ENCODE assay signal across 10 cellular contexts in genomic region chr2:100178085-100178788, GRCh38. TPM values are rescaled to one million over a fixed set of nuclear protein-coding genes. Genes with fewer than 3 reads are reported as not detected.
DNase-seq lines count a peak whose midpoint lies in the region; ATAC-seq and TF ChIP-seq lines count a peak whose summit lies in the region.
"Had no signal": no experiment of that assay in that cellular context is flagged by ENCODE, and none has a peak within 500 bp of the region (broad histone marks: within the 10 kb centered on the region; RNA-seq: fewer than 3 reads in every experiment).

No MANE protein-coding gene starts in this region.

- peak; percentile 40 to 57 for DNase-seq in Caco-2
- peak; percentile 68 for DNase-seq in H7
- DNase-seq in Peyer's patch, result peak in 2 of 3 donors; percentile 61 to 73
- DNase-seq in dermis blood vessel endothelial cell, result peak; percentile 88
- no peak for DNase-seq in osteocyte (ENCODE audit: extremely low spot score, unreplicated experiment)
- no peak for DNase-seq in medulla oblongata (ENCODE audit: extremely low spot score)

- H3K36me3 ChIP-seq in Caco-2 (ENCODE audit: control insufficient read depth, insufficient read depth, low read length) (no peaks in the 10 kb centered on the region), H7 (replicated peaks; ENCODE audit: control insufficient read depth, insufficient read depth, low read length) (no peaks in the 10 kb centered on the region), Peyer's patch (no peaks in the 10 kb centered on the region)
- H3K36me3 ChIP-seq: neutrophil, SJSA1 had no signal

- H3K27ac ChIP-seq in Peyer's patch, result no peak overlapping the region
- H3K27ac ChIP-seq: neutrophil, SJSA1 had no signal

- H3K27me3 ChIP-seq in Caco-2 (replicated peaks; ENCODE audit: control insufficient read depth, insufficient read depth, low read length) (no peaks in the 10 kb centered on the region), H7 (ENCODE audit: control insufficient read depth, insufficient read depth, low read length) (peaks cover 2% of the 10 kb centered on the region; the same call in 1 of the 2 replicates), Peyer's patch (no peaks in the 10 kb centered on the region)
- H3K27me3 ChIP-seq: neutrophil, SJSA1 had no signal

- intact Hi-C loops in Caco-2 (cut with micrococcal nuclease; ENCODE audit: unreplicated experiment), result no loop called here

- no peaks in the 10 kb centered on the region for H3K4me1 Mint-ChIP-seq in Caco-2 (ENCODE audit: low read depth, unreplicated experiment)
- H3K4me1 Mint-ChIP-seq in osteocyte (ENCODE audit: unreplicated experiment), result peaks cover 3% of the 10 kb centered on the region

- H3K4me3 ChIP-seq in Caco-2 (ENCODE audit: low read depth, low read length) (no peak overlapping the region), H7 (ENCODE audit: insufficient read depth, low read depth, low read length) (no peak overlapping the region), Peyer's patch (no peak overlapping the region)
- H3K4me3 ChIP-seq: SJSA1 had no signal

- no peak for TF ChIP-seq POLR2A in Peyer's patch (IDR thresholded peaks at IDR 0.05)

- no peaks in the 10 kb centered on the region for H3K36me3 Mint-ChIP-seq in Caco-2 (ENCODE audit: insufficient read depth, unreplicated experiment)
- H3K36me3 Mint-ChIP-seq in osteocyte (ENCODE audit: unreplicated experiment), result no peaks in the 10 kb centered on the region

- H3K9me3 ChIP-seq in Caco-2 (no peaks in the 10 kb centered on the region), Peyer's patch (no peaks in the 10 kb centered on the region)
- H3K9me3 ChIP-seq: neutrophil, SJSA1 had no signal

- H3K9me3 Mint-ChIP-seq in Caco-2 (ENCODE audit: unreplicated experiment) (no peaks in the 10 kb centered on the region), osteocyte (ENCODE audit: unreplicated experiment) (peaks cover 10% of the 10 kb centered on the region)

- H3K4me1 ChIP-seq in Caco-2, result no peaks in the 10 kb centered on the region
- no peaks in the 10 kb centered on the region for H3K4me1 ChIP-seq in Peyer's patch
- H3K4me1 ChIP-seq: SJSA1 had no signal

- TF ChIP-seq CTCF in Caco-2 (IDR thresholded peaks at IDR 0.05; ENCODE audit: insufficient read depth in 1 of 2, low read depth in 1 of 2, low read length in 1 of 2, severe bottlenecking in 1 of 2, unreplicated experiment in 1 of 2), result peak in 1 of 2 experiments; percentile 29
- peak in 5 of 6 experiments; percentile 30 to 46 (median 37) for TF ChIP-seq CTCF in Peyer's patch (IDR thresholded peaks at IDR 0.05)
- TF ChIP-seq CTCF in osteocyte (IDR thresholded peaks at IDR 0.05), result peak; percentile 37

- no peak overlapping the region for H3K4me3 Mint-ChIP-seq in Caco-2 (ENCODE audit: unreplicated experiment)
- no peak overlapping the region for H3K4me3 Mint-ChIP-seq in osteocyte (ENCODE audit: unreplicated experiment)

- CTCF ChIA-PET in Caco-2 (lab: Charles Lee), result no interaction called here

- ATAC-seq in HG02852 (IDR thresholded peaks at IDR 0.05; ENCODE audit: unreplicated experiment), result no peak
- no peak for ATAC-seq in GM19324 (IDR thresholded peaks at IDR 0.05; ENCODE audit: low FRiP score, unreplicated experiment)

- POLR2A ChIA-PET in Caco-2 (lab: Charles Lee), result no interaction called here

- no TSS peak for BruUV-seq in Caco-2 (replicated peaks; lab: Mats Ljungman, UMichigan)

- H3K27ac Mint-ChIP-seq in Caco-2 (ENCODE audit: unreplicated experiment), result no peak overlapping the region
- H3K27ac Mint-ChIP-seq in osteocyte (ENCODE audit: unreplicated experiment), result no peak overlapping the region

- H3K27me3 Mint-ChIP-seq in Caco-2 (ENCODE audit: insufficient read depth, unreplicated experiment) (peaks cover 9% of the 10 kb centered on the region), osteocyte (ENCODE audit: unreplicated experiment) (no peaks in the 10 kb centered on the region)

RNA-seq across cellular contexts. Expression of gene AFF3, which starts 35.8 kb away (rescaled TPM):
- total RNA-seq in Caco-2 (2022), result 0.05 and 0.19 TPM in 2 replicates
- total RNA-seq in H7 (2014; rRNA removed; shearing (Covaris generic)), result 0.07 and 0.37 TPM in 2 replicates
- 100 to 1,000 TPM in 1 of 4 donors, 10 to 100 TPM in 2, 1 to 10 TPM in 1; 5.3 to 216 (median 12.5) TPM for total RNA-seq in Peyer's patch
- total RNA-seq in dermis blood vessel endothelial cell, result 0.05 TPM in 1 of 2 replicates, not detected in the other
- 239 and 248 TPM in 2 replicates for total RNA-seq in osteocyte

Comparison
In these comparisons a context has a peak if more than half of its experiments do, and no peak if none do; other contexts are left out.
1. DNase-seq: peak in Caco-2 (2 of 2), H7 (single experiment), Peyer's patch (2 of 3) and dermis blood vessel endothelial cell (single experiment); none in osteocyte (single experiment) and medulla oblongata (single experiment).